ENCODE assay signal across 27 cellular contexts in the genomic region with DNA sequence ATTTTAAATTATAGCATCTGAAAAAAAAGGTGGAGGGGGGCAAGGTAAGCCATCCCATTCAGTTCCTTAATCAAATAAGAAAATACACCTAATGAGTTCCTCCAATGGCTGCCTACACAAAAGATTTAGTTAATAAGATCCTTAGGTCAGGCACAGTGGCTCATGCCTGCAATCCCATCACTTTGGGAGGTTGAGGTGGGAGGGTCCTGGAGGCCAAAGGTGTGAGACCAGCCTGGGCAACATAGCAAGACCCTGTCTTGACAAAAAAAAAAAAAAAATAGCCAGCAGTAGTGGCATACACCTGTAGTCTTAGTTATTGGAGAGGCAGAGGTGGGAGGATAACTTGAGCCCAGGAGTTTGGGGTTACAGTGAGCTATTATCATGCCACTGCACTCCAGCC.
DNase-seq lines count a peak whose midpoint lies in the region; ATAC-seq, FAIRE-seq and TF ChIP-seq lines count a peak whose summit lies in the region.
"Had no signal": no experiment of that assay in that cellular context is flagged by ENCODE, and none has a peak within 500 bp of the region (broad histone marks: within the 10 kb centered on the region; RNA-seq: fewer than 3 reads in every experiment).

No MANE protein-coding gene starts in this region.

- H4K20me1 ChIP-seq in Karpas-422 (ENCODE audit: insufficient read depth, low read depth, low read length), result no peaks in the 10 kb centered on the region

- peak overlapping the region; percentile 94 for H3K27ac ChIP-seq in Karpas-422 (ENCODE audit: low read length)
- no peak overlapping the region for H3K27ac ChIP-seq in right atrium auricular region
- H3K27ac ChIP-seq: C4-2B had no signal

- no peak overlapping the region for H3K9ac ChIP-seq in Karpas-422 (ENCODE audit: low read length)

- DNase-seq in Karpas-422 (no peak), WTC11 (ENCODE audit: low spot score) (no peak), D721Med (ENCODE audit: insufficient read length, low spot score) (no peak), right atrium auricular region (ENCODE audit: low spot score) (no peak), NCI-H2196 (lab: John Stamatoyannopoulos, UW; ENCODE audit: unreplicated experiment) (no peak)
- no peak for DNase-seq in stimulated activated effector memory CD8-positive, alpha-beta T cell treated with anti-CD3 and anti-CD28 coated beads, Interleukin-12 subunit alpha, Interleukin-12 subunit beta, amount 100 ng/mL, for 72 hours (ENCODE audit: low spot score in 2 of 2)
- DNase-seq: 8988T; ACHN; AML-193; Caco-2; Calu3; CD4-positive, alpha-beta T cell; CD8-positive, alpha-beta T cell; DMS 273 treated with DMSO at 0.1 percent for 48 hours; DMS153; DMS53; DMS79; DND-41; EL; GDM1 had no signal

- no peak overlapping the region for H2AFZ ChIP-seq in Karpas-422 (ENCODE audit: low read length)

- ATAC-seq in WTC11, result no peak
- no peak for ATAC-seq in stimulated activated effector memory CD8-positive, alpha-beta T cell treated with anti-CD3 and anti-CD28 coated beads, Interleukin-12 subunit alpha, Interleukin-12 subunit beta, amount 100 ng/mL, for 72 hours
- ATAC-seq: CD8-positive, alpha-beta T cell; GM12878 had no signal

- H3K9me3 ChIP-seq in Karpas-422 (ENCODE audit: low read length), result no peaks in the 10 kb centered on the region
- H3K9me3 ChIP-seq in right atrium auricular region, result no peaks in the 10 kb centered on the region
- H3K9me3 ChIP-seq: BLaER1 treated with 17β-estradiol and CSF1 and Interleukin-3, amounts not matched to agents 10 nM and 100 nM; Caco-2 had no signal

- no peaks in the 10 kb centered on the region for H3K36me3 Mint-ChIP-seq in WTC11
- peaks cover 66% of the 10 kb centered on the region for H3K36me3 Mint-ChIP-seq in dendritic cell treated with granulocyte-macrophage colony-stimulating factor and Interleukin-4, amounts not matched to agents 40 ng/mL and 50 ng/mL, for 4 days (ENCODE audit: low read depth)
- H3K36me3 Mint-ChIP-seq in stimulated activated effector memory CD8-positive, alpha-beta T cell treated with anti-CD3 and anti-CD28 coated beads, Interleukin-12 subunit alpha, Interleukin-12 subunit beta, amount 100 ng/mL, for 72 hours, result peaks cover 67% of the 10 kb centered on the region

- no peaks in the 10 kb centered on the region for H3K79me2 ChIP-seq in Karpas-422 (ENCODE audit: low read length)

- no peak overlapping the region for H3K4me2 ChIP-seq in Karpas-422 (ENCODE audit: low read depth, low read length, poor library complexity, severe bottlenecking)

- no peak overlapping the region for H3K27ac Mint-ChIP-seq in WTC11
- H3K27ac Mint-ChIP-seq in dendritic cell treated with granulocyte-macrophage colony-stimulating factor and Interleukin-4, amounts not matched to agents 40 ng/mL and 50 ng/mL, for 4 days, result peak overlapping the region; percentile 64
- peak overlapping the region; percentile 7 for H3K27ac Mint-ChIP-seq in stimulated activated effector memory CD8-positive, alpha-beta T cell treated with anti-CD3 and anti-CD28 coated beads, Interleukin-12 subunit alpha, Interleukin-12 subunit beta, amount 100 ng/mL, for 72 hours
- H3K27ac Mint-ChIP-seq: B cell; CD4-positive, alpha-beta T cell; CD8-positive, alpha-beta T cell had no signal

- H3K36me3 ChIP-seq in Karpas-422 (ENCODE audit: insufficient read depth, low read length) (no peaks in the 10 kb centered on the region), right atrium auricular region (no peaks in the 10 kb centered on the region)

- H3K4me1 ChIP-seq in Karpas-422 (ENCODE audit: low read length) (peaks cover 66% of the 10 kb centered on the region), right atrium auricular region (peaks cover 0 to 17% of the 10 kb centered on the region in 2 donors)

- H3K4me1 Mint-ChIP-seq in WTC11, result peaks cover 58% of the 10 kb centered on the region
- peaks cover 44% of the 10 kb centered on the region for H3K4me1 Mint-ChIP-seq in dendritic cell treated with granulocyte-macrophage colony-stimulating factor and Interleukin-4, amounts not matched to agents 40 ng/mL and 50 ng/mL, for 4 days (ENCODE audit: low read depth)
- H3K4me1 Mint-ChIP-seq in stimulated activated effector memory CD8-positive, alpha-beta T cell treated with anti-CD3 and anti-CD28 coated beads, Interleukin-12 subunit alpha, Interleukin-12 subunit beta, amount 100 ng/mL, for 72 hours, result peaks cover 58% of the 10 kb centered on the region

- no peaks in the 10 kb centered on the region for H3K27me3 ChIP-seq in Karpas-422 (ENCODE audit: low read length)
- H3K27me3 ChIP-seq in right atrium auricular region, result no peaks in the 10 kb centered on the region
- H3K27me3 ChIP-seq: BLaER1 treated with 17β-estradiol and CSF1 and Interleukin-3, amounts not matched to agents 10 nM and 100 nM had no signal

- TF ChIP-seq CTCF in WTC11 (IDR thresholded peaks at IDR 0.05) (no peak), D721Med (IDR thresholded peaks at IDR 0.05; ENCODE audit: insufficient read depth, missing control alignments) (no peak), right atrium auricular region (IDR thresholded peaks at IDR 0.05) (no peak)

- no peaks in the 10 kb centered on the region for H3K9me2 ChIP-seq in Karpas-422 (replicated peaks; ENCODE audit: insufficient read depth, low read length)

- H3K27me3 Mint-ChIP-seq in WTC11 (ENCODE audit: low read depth), result no peaks in the 10 kb centered on the region
- no peaks in the 10 kb centered on the region for H3K27me3 Mint-ChIP-seq in dendritic cell treated with granulocyte-macrophage colony-stimulating factor and Interleukin-4, amounts not matched to agents 40 ng/mL and 50 ng/mL, for 4 days
- H3K27me3 Mint-ChIP-seq: B cell; CD4-positive, alpha-beta T cell had no signal

- CTCF ChIA-PET in WTC11 (lab: Charles Lee), result no interaction called here

- POLR2A ChIA-PET in WTC11 (lab: Charles Lee), result no interaction called here

- H3K4me3 Mint-ChIP-seq in WTC11, result no peak overlapping the region
- no peak overlapping the region for H3K4me3 Mint-ChIP-seq in dendritic cell treated with granulocyte-macrophage colony-stimulating factor and Interleukin-4, amounts not matched to agents 40 ng/mL and 50 ng/mL, for 4 days
- no peak overlapping the region for H3K4me3 Mint-ChIP-seq in stimulated activated effector memory CD8-positive, alpha-beta T cell treated with anti-CD3 and anti-CD28 coated beads, Interleukin-12 subunit alpha, Interleukin-12 subunit beta, amount 100 ng/mL, for 72 hours
- H3K4me3 Mint-ChIP-seq: B cell; CD4-positive, alpha-beta T cell; CD8-positive, alpha-beta T cell had no signal

- FAIRE-seq in D721Med (lab: Jason Lieb, UNC), result no peak
- FAIRE-seq: GM12878, GM12892, GM18507 had no signal

- H3K9me3 Mint-ChIP-seq in WTC11, result no peaks in the 10 kb centered on the region
- H3K9me3 Mint-ChIP-seq in dendritic cell treated with granulocyte-macrophage colony-stimulating factor and Interleukin-4, amounts not matched to agents 40 ng/mL and 50 ng/mL, for 4 days, result peaks cover 7% of the 10 kb centered on the region
- H3K9me3 Mint-ChIP-seq in stimulated activated effector memory CD8-positive, alpha-beta T cell treated with anti-CD3 and anti-CD28 coated beads, Interleukin-12 subunit alpha, Interleukin-12 subunit beta, amount 100 ng/mL, for 72 hours, result no peaks in the 10 kb centered on the region
- H3K9me3 Mint-ChIP-seq: CD4-positive, alpha-beta T cell; CD8-positive, alpha-beta T cell had no signal

- H3K4me3 ChIP-seq in Karpas-422 (ENCODE audit: low read length), result no peak overlapping the region
- no peak overlapping the region for H3K4me3 ChIP-seq in right atrium auricular region
- H3K4me3 ChIP-seq: GM12878 had no signal

- intact Hi-C loops in dendritic cell treated with granulocyte-macrophage colony-stimulating factor and Interleukin-4, amounts not matched to agents 40 ng/mL and 50 ng/mL, for 4 days (cut with micrococcal nuclease), result loop anchor here (10.0 kb wide), 1 partner anchor 200 kb away; no protein-coding TSS in a partner anchor

TF ChIP-seq in WTC11, 78 proteins besides CTCF, POLR2A, EP300 and RAD21:
- TF ChIP-seq ATF1 (CRISPR knock-in tag; IDR thresholded peaks at IDR 0.05) (no peak), NR3C1 (CRISPR knock-in tag; conservative IDR thresholded peaks at IDR 0.05; ENCODE audit: low read depth) (no peak), FOXJ3 (CRISPR knock-in tag; IDR thresholded peaks at IDR 0.05; ENCODE audit: borderline replicate concordance) (no peak), ZNF121 (CRISPR knock-in tag; IDR thresholded peaks at IDR 0.05) (peak; percentile 97)
